Comparison of ENCODE assay signal across 8 cellular contexts in the genomic region with DNA sequence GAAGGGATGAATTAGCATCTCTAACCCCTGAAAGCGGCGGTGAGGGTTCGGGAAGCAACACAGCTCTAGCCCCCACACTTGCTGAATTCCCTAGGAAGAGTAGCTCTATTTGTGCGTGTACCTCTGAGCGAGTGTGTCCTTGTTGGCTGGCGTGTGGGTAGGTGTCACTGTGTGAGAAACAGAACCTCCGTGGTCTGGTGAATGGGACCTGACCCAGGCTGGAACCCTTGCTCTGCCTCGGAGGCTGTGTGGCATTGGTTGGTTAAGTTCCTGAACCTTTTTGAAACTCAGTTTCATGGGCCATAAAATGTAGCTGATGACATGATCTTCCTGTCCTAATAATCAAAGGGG. TPM values are rescaled to one million over a fixed set of nuclear protein-coding genes. Genes with fewer than 3 reads are reported as not detected.
DNase-seq lines count a peak whose midpoint lies in the region; ATAC-seq and TF ChIP-seq lines count a peak whose summit lies in the region.

No MANE protein-coding gene starts in this region.

- peak overlapping the region; percentile 94 for H2AFZ ChIP-seq in PC-3 (ENCODE audit: low read length)

- intact Hi-C loops in PC-3 (cut with micrococcal nuclease) = loop anchor here (1.0 kb wide), 2 partner anchors 8 to 124 kb away; no protein-coding TSS in a partner anchor

- peaks cover 46% of the 10 kb centered on the region for H3K79me2 ChIP-seq in PC-3 (ENCODE audit: low read length)

- H3K36me3 Mint-ChIP-seq in activated T-cell treated with anti-CD3 and anti-CD28 coated beads, Interleukin-2, amount 50 U/mL, for 24 hours (ENCODE audit: low read depth) = peaks cover 42% of the 10 kb centered on the region

- H3K27me3 ChIP-seq in PC-3 (ENCODE audit: low read length) = no peaks in the 10 kb centered on the region
- H3K27me3 ChIP-seq in foreskin keratinocyte = no peaks in the 10 kb centered on the region
- no peaks in the 10 kb centered on the region for H3K27me3 ChIP-seq in thymus (ENCODE audit: control insufficient read depth, insufficient read depth)

- H3K4me1 ChIP-seq in PC-3 (ENCODE audit: insufficient read depth, low read length) = peaks cover 32% of the 10 kb centered on the region
- H3K4me1 ChIP-seq in foreskin keratinocyte = peaks cover 8% of the 10 kb centered on the region
- peaks cover 27% of the 10 kb centered on the region for H3K4me1 ChIP-seq in thymus (ENCODE audit: control insufficient read depth, insufficient read depth, low read length)

- H3K4me1 Mint-ChIP-seq in activated T-cell treated with anti-CD3 and anti-CD28 coated beads, Interleukin-2, amount 50 U/mL, for 24 hours (ENCODE audit: low read depth) = peaks cover 50% of the 10 kb centered on the region

- ATAC-seq in PC-3 = peak; percentile 3
- ATAC-seq in foreskin keratinocyte = peak; percentile 1
- ATAC-seq in GM21737 (IDR thresholded peaks at IDR 0.05; ENCODE audit: unreplicated experiment) = no peak

- peak overlapping the region; percentile 93 for H3K4me2 ChIP-seq in PC-3 (ENCODE audit: low read length)

- BruUV-seq in PC-3 (replicated peaks; lab: Mats Ljungman, UMichigan) = no TSS peak

- 37% methylated on average over 8 of the region's 8 CpGs for WGBS in thymus

- H3K9me3 ChIP-seq in PC-3 (ENCODE audit: low read length) = no peaks in the 10 kb centered on the region
- H3K9me3 ChIP-seq in thymus (ENCODE audit: control insufficient read depth) = no peaks in the 10 kb centered on the region

- no peak overlapping the region for H3K9ac ChIP-seq in PC-3 (ENCODE audit: low read length)

- no peaks in the 10 kb centered on the region for H3K9me2 ChIP-seq in PC-3 (replicated peaks; ENCODE audit: low read length)

- DNase-seq in activated T-cell treated with anti-CD3 and anti-CD28 coated beads, Interleukin-2, amount 50 U/mL, for 24 hours = no peak
- DNase-seq in activated T-cell treated with anti-CD3 and anti-CD28 coated beads, Interleukin-2, amount 50 U/mL, for 1 hour = no peak
- DNase-seq in PC-3 (no peak), foreskin keratinocyte (no peak), AG08395 (ENCODE audit: low spot score) (no peak)
- no peak for DNase-seq in activated CD8-positive, alpha-beta memory T cell treated with anti-CD3 and anti-CD28 coated beads for 24 hours

- H3K4me3 ChIP-seq in PC-3 (ENCODE audit: low read length) = peak overlapping the region; percentile 85
- peak overlapping the region; percentile 83 for H3K4me3 ChIP-seq in thymus (ENCODE audit: low read length)

- peaks cover 17% of the 10 kb centered on the region for H3K36me3 ChIP-seq in PC-3 (ENCODE audit: low read depth, low read length)
- H3K36me3 ChIP-seq in thymus (ENCODE audit: control insufficient read depth, insufficient read depth) = peaks cover 31% of the 10 kb centered on the region

- H3K4me3 Mint-ChIP-seq in activated T-cell treated with anti-CD3 and anti-CD28 coated beads, Interleukin-2, amount 50 U/mL, for 24 hours = peak overlapping the region; percentile 96

- POLR2A ChIA-PET in PC-3 (lab: Charles Lee; ENCODE audit: unreplicated experiment) = no interaction called here

- peaks cover 36% of the 10 kb centered on the region for H4K20me1 ChIP-seq in PC-3 (ENCODE audit: low read length)

- CTCF ChIA-PET in PC-3 (lab: Charles Lee) = no interaction called here

- no peaks in the 10 kb centered on the region for H3F3A ChIP-seq in PC-3 (ENCODE audit: low read length, unreplicated experiment)

- H3K27me3 Mint-ChIP-seq in activated T-cell treated with anti-CD3 and anti-CD28 coated beads, Interleukin-2, amount 50 U/mL, for 24 hours = no peaks in the 10 kb centered on the region

- H3K27ac ChIP-seq in PC-3 (ENCODE audit: low read length) = no peak overlapping the region
- no peak overlapping the region for H3K27ac ChIP-seq in foreskin keratinocyte
- H3K27ac ChIP-seq in thymus (ENCODE audit: low read depth) = no peak overlapping the region

- no peaks in the 10 kb centered on the region for H3K9me3 Mint-ChIP-seq in activated T-cell treated with anti-CD3 and anti-CD28 coated beads, Interleukin-2, amount 50 U/mL, for 24 hours

- peak overlapping the region; percentile 97 for H3K27ac Mint-ChIP-seq in activated T-cell treated with anti-CD3 and anti-CD28 coated beads, Interleukin-2, amount 50 U/mL, for 24 hours

- TF ChIP-seq CTCF in PC-3 (conservative IDR thresholded peaks at IDR 0.05; ENCODE audit: low read depth, low read length) = no peak
- no peak for TF ChIP-seq CTCF in foreskin keratinocyte (conservative IDR thresholded peaks at IDR 0.05)

RNA-seq across cellular contexts. Expression of a gene that starts 0.4 kb away (rescaled TPM):
- 54.9 and 56.6 TPM in 2 replicates for total RNA-seq in PC-3 (2014; rRNA removed)
- 34.7 and 35.6 TPM in 2 replicates for total RNA-seq in foreskin keratinocyte
- 38.3 and 38.9 TPM in 2 replicates for polyA plus RNA-seq in foreskin keratinocyte
- 21.9 TPM for polyA plus RNA-seq in thymus

RNA-seq across cellular contexts. Expression of a gene that starts 9.1 kb away (rescaled TPM):
- total RNA-seq in PC-3 (2014; rRNA removed) = 37.1 and 44.3 TPM in 2 replicates
- 18.6 and 19.8 TPM in 2 replicates for total RNA-seq in foreskin keratinocyte
- polyA plus RNA-seq in foreskin keratinocyte = 26.0 and 27.3 TPM in 2 replicates
- polyA plus RNA-seq in thymus = 28.5 TPM

RNA-seq across cellular contexts. Expression of a gene that starts 9.2 kb away (rescaled TPM):
- 40.9 and 56.9 TPM in 2 replicates for total RNA-seq in PC-3 (2014; rRNA removed)
- total RNA-seq in foreskin keratinocyte = 19.4 and 23.9 TPM in 2 replicates
- 18.9 and 22.2 TPM in 2 replicates for polyA plus RNA-seq in foreskin keratinocyte
- polyA plus RNA-seq in thymus = 24.5 TPM

RNA-seq across cellular contexts. Expression of a gene that starts 14.2 kb away (rescaled TPM):
- 1.6 and 3.9 TPM in 2 replicates for total RNA-seq in PC-3 (2014; rRNA removed)
- 0.44 and 0.46 TPM in 2 replicates for total RNA-seq in foreskin keratinocyte
- polyA plus RNA-seq in foreskin keratinocyte = 0.53 and 0.58 TPM in 2 replicates
- polyA plus RNA-seq in thymus = 5.5 TPM

RNA-seq across cellular contexts. Expression of a gene that starts 19.1 kb away (rescaled TPM):
- total RNA-seq in PC-3 (2014; rRNA removed) (20.0 and 21.4 TPM in 2 replicates), foreskin keratinocyte (22.1 and 23.8 TPM in 2 replicates)
- polyA plus RNA-seq in foreskin keratinocyte (28.5 and 29.4 TPM in 2 replicates), thymus (40.3 TPM)
